ENCODE assay signal across 14 cellular contexts in the genomic region with DNA sequence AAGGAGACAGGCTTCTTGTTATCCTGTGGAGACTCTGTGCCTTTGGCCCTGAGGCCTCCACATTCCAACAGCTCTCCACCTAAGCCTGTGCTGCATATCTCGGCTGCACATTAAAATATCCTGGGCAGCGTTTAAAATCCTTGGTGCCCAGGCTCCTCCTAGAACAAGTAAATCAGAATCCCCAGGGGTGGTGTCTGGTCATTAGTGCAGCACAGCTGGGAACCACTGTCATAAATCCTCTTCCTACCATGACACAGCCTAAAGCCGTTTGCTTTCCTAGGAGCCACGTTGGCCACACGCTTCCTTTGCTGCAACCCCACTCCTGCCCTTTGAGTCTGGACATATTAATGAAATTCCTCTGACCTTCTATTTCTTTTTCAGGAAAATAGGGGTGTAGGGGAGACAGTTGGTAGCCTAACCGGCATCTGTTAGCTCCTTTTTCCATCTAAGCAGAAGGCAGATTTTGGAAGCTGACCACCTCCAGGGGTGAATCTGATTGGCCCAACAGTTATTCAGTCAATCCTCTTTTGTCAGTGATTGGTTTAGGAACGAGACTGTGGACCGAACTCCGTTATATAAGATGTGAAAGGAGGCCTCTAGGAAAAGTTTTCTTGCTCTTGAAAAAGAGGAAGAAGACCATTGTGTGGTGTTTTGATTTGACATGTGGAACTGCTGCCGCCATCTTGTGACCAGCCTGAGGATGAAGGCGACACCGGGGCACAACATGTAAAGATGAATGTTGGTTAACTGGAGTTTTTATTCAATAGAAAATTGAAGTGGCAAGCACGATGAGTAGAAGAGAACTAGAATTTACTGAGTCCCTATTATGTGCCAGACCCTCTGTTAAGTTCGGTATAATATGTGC. TPM values are rescaled to one million over a fixed set of nuclear protein-coding genes. Genes with fewer than 3 reads are reported as not detected.
DNase-seq lines count a peak whose midpoint lies in the region; ATAC-seq, FAIRE-seq and TF ChIP-seq lines count a peak whose summit lies in the region.
"Had no signal": no experiment of that assay in that cellular context is flagged by ENCODE, and none has a peak within 500 bp of the region (broad histone marks: within the 10 kb centered on the region; RNA-seq: fewer than 3 reads in every experiment).

No MANE protein-coding gene starts in this region.

- no peak overlapping the region for H3K4me3 Mint-ChIP-seq in progenitor cell of endocrine pancreas (ENCODE audit: low read depth)
- no peak overlapping the region for H3K4me3 Mint-ChIP-seq in Caco-2 (ENCODE audit: unreplicated experiment)

- H3K9me3 ChIP-seq in K562 (replicated peaks; ENCODE audit: control insufficient read depth, insufficient read depth, low read depth, low read length) (no peaks in the 10 kb centered on the region), Caco-2 (no peaks in the 10 kb centered on the region)
- H3K9me3 ChIP-seq: BLaER1 had no signal

- no peak for TF ChIP-seq CTCF in K562 (IDR thresholded peaks at IDR 0.05 in 2 of 3, conservative IDR thresholded peaks at IDR 0.05 in 1 of 3; ENCODE audit: insufficient read depth in 2 of 3, low read depth in 1 of 3, low read length in 3 of 3)
- TF ChIP-seq CTCF in progenitor cell of endocrine pancreas (IDR thresholded peaks at IDR 0.05; ENCODE audit: unreplicated experiment): no peak
- TF ChIP-seq CTCF in Caco-2 (IDR thresholded peaks at IDR 0.05; ENCODE audit: insufficient read depth in 1 of 2, low read depth in 1 of 2, low read length in 1 of 2, severe bottlenecking in 1 of 2, unreplicated experiment in 1 of 2): no peak

- H3K9ac ChIP-seq in K562 (ENCODE audit: insufficient read depth in 1 of 2, low read depth in 2 of 2, low read length in 2 of 2): no peak overlapping the region
- H3K9ac ChIP-seq: BLaER1 had no signal

- 41% methylated on average over 14 of the region's 14 CpGs for WGBS in K562 (ENCODE audit: insufficient coverage, low coverage, missing lambda C conversion rate)

- peaks cover 3% of the 10 kb centered on the region for H3K9me3 Mint-ChIP-seq in progenitor cell of endocrine pancreas (ENCODE audit: low read depth)
- H3K9me3 Mint-ChIP-seq in Caco-2 (ENCODE audit: unreplicated experiment): no peaks in the 10 kb centered on the region

- peaks cover 18% of the 10 kb centered on the region for H3K27me3 Mint-ChIP-seq in progenitor cell of endocrine pancreas
- no peaks in the 10 kb centered on the region for H3K27me3 Mint-ChIP-seq in Caco-2 (ENCODE audit: insufficient read depth, unreplicated experiment)

- peak overlapping the region; percentile 27 for H3K27ac Mint-ChIP-seq in progenitor cell of endocrine pancreas
- no peak overlapping the region for H3K27ac Mint-ChIP-seq in Caco-2 (ENCODE audit: unreplicated experiment)

- H4K20me1 ChIP-seq in K562 (replicated peaks; ENCODE audit: control insufficient read depth, insufficient read depth, low read length): no peaks in the 10 kb centered on the region
- H4K20me1 ChIP-seq: BLaER1 had no signal

- intact Hi-C loops in K562 (cut with micrococcal nuclease) (loop anchor here (5.0 kb wide), 3 partner anchors 40 to 365 kb away; a partner anchor contains a TSS), Caco-2 (cut with micrococcal nuclease; ENCODE audit: unreplicated experiment) (no loop called here)

- H3K79me2 ChIP-seq in K562 (ENCODE audit: control insufficient read depth, insufficient read depth, low read length): no peaks in the 10 kb centered on the region

- CTCF ChIA-PET in K562 (lab: Yijun Ruan, JAX; ENCODE audit: low intra/inter-chr PET ratio): interaction anchor here (0.7 kb wide), 1 partner anchor 1018 kb away, joined by 3 read pairs; no protein-coding TSS in a partner anchor
- CTCF ChIA-PET in Caco-2 (lab: Charles Lee): no interaction called here

- BruUV-seq in K562 (replicated peaks; lab: Mats Ljungman, UMichigan) (no TSS peak), Caco-2 (replicated peaks; lab: Mats Ljungman, UMichigan) (no TSS peak)

- H3K9me1 ChIP-seq in K562 (ENCODE audit: control insufficient read depth, insufficient read depth, low read length): no peaks in the 10 kb centered on the region

- ATAC-seq in K562: no peak
- ATAC-seq: PC-3 had no signal

- TF ChIP-seq POLR2A in K562 (conservative IDR thresholded peaks at IDR 0.05): no peak

- POLR2A ChIA-PET in K562 (lab: Yijun Ruan, JAX) (interaction anchor here (0.8 kb wide), 1 partner anchor 42 kb away, joined by 3 read pairs; a partner anchor contains a TSS), Caco-2 (lab: Charles Lee) (no interaction called here)

- H3K27ac ChIP-seq in K562 (ENCODE audit: extremely low read depth, low read depth, low read length): no peak overlapping the region
- H3K27ac ChIP-seq: BLaER1 had no signal

- peaks cover 2 to 4% of the 10 kb centered on the region in 2 experiments; a peak in 3 of 5 replicates for H3K27me3 ChIP-seq in K562 (ENCODE audit: control insufficient read depth in 2 of 2, insufficient read depth in 2 of 2, low read length in 2 of 2)
- H3K27me3 ChIP-seq in Caco-2 (replicated peaks; ENCODE audit: control insufficient read depth, insufficient read depth, low read length): no peaks in the 10 kb centered on the region
- H3K27me3 ChIP-seq: BLaER1 had no signal

- in situ Hi-C loops in K562 (cut with MboI): loop anchor here (10.0 to 25.0 kb wide), 3 partner anchors 963 to 1195 kb away; a partner anchor contains a TSS

- TF ChIP-seq RAD21 in K562 (CRISPR knock-in tag; conservative IDR thresholded peaks at IDR 0.05 in 1 of 2, IDR thresholded peaks at IDR 0.05 in 1 of 2): no peak

- DNase-seq in EH (ENCODE audit: low read depth): peak; percentile 38
- peak; percentile 38 for DNase-seq in MV-4-11 (lab: John Stamatoyannopoulos, UW)
- DNase-seq in K562 (ENCODE audit: extremely low read depth in 1 of 4, low spot score in 3 of 4): no peak
- no peak for DNase-seq in progenitor cell of endocrine pancreas (ENCODE audit: low spot score, unreplicated experiment)
- no peak for DNase-seq in NCI-H2107 (lab: John Stamatoyannopoulos, UW)
- no peak for DNase-seq in Caco-2
- DNase-seq in GM19238 (ENCODE audit: insufficient read length, low spot score): no peak
- DNase-seq: DMS 273 treated with DMSO at 0.1 percent for 48 hours, EL, HCEC 1CT, NCI-H1694, PC-3, SHP77 had no signal

- H3K4me2 ChIP-seq in K562 (ENCODE audit: insufficient read depth, low read length): no peak overlapping the region
- H3K4me2 ChIP-seq: BLaER1 had no signal

- FAIRE-seq in K562 (lab: Jason Lieb, UNC): peak; percentile 58

- H3K4me1 Mint-ChIP-seq in progenitor cell of endocrine pancreas (ENCODE audit: low read depth) (peaks cover 5% of the 10 kb centered on the region), Caco-2 (ENCODE audit: low read depth, unreplicated experiment) (no peaks in the 10 kb centered on the region)

- H3K36me3 ChIP-seq in K562 (ENCODE audit: control insufficient read depth, insufficient read depth, low read length) (no peaks in the 10 kb centered on the region), Caco-2 (ENCODE audit: control insufficient read depth, insufficient read depth, low read length) (no peaks in the 10 kb centered on the region)
- H3K36me3 ChIP-seq: BLaER1 had no signal

- peaks cover 2% of the 10 kb centered on the region for H3K36me3 Mint-ChIP-seq in progenitor cell of endocrine pancreas (ENCODE audit: insufficient read depth)
- no peaks in the 10 kb centered on the region for H3K36me3 Mint-ChIP-seq in Caco-2 (ENCODE audit: insufficient read depth, unreplicated experiment)

- H3K4me3 ChIP-seq in K562 (no peak overlapping the region), Caco-2 (ENCODE audit: low read depth, low read length) (no peak overlapping the region)
- H3K4me3 ChIP-seq: BLaER1 had no signal

- no peaks in the 10 kb centered on the region for H3K4me1 ChIP-seq in K562 (replicated peaks in 1 of 2; ENCODE audit: control insufficient read depth in 2 of 2, insufficient read depth in 2 of 2, low read length in 2 of 2)
- H3K4me1 ChIP-seq in Caco-2: no peaks in the 10 kb centered on the region
- H3K4me1 ChIP-seq: BLaER1 had no signal

- TF ChIP-seq EP300 in K562 (IDR thresholded peaks at IDR 0.05; ENCODE audit: low read length): no peak

- no peak overlapping the region for H2AFZ ChIP-seq in K562 (ENCODE audit: low read depth, low read length)

RNA-seq across cellular contexts. Expression of a gene that starts 41.9 kb away (rescaled TPM):
- 8.9 and 23.5 TPM in 2 replicates for total RNA-seq in K562 (2011; cell fraction: chromatin; rRNA removed; ENCODE audit: low replicate concordance)
- 30.7 and 36.9 TPM in 2 replicates for total RNA-seq in K562 (2011; cell fraction: nucleolus; rRNA removed)
- 14.8 and 18.0 TPM in 2 replicates for total RNA-seq in K562 (2011; cell fraction: nucleoplasm; rRNA removed)
- total RNA-seq in K562 (2014; rRNA removed) (23.4 and 24.4 TPM in 2 replicates), K562 (2014; rRNA removed; fragmentation: Illumina TruSeq; extraction: Trizol) (3.4 and 3.8 TPM in 2 replicates), K562 (2015; rRNA removed; fragmentation: Illumina TruSeq; extraction: Trizol) (3.6 and 4.0 TPM in 2 replicates), K562 (2021) (19.7 and 24.0 TPM in 2 replicates), progenitor cell of endocrine pancreas (93.8 and 107 TPM in 2 replicates), Caco-2 (2022) (25.7 and 28.2 TPM in 2 replicates)
- polyA plus RNA-seq in K562 (2011; rRNA removed) (4.0 and 9.1 TPM in 2 replicates), K562 (2014; fragmentation: Illumina TruSeq; extraction: Trizol) (5.9 and 7.6 TPM in 2 replicates), K562 (2014; fragmentation: Nextera tagmentation; extraction: Ambion mirVana) (under 1 TPM; 0.32 TPM), K562 (2014; rRNA removed) (16.4 and 20.1 TPM in 2 replicates)
- 8.2 and 13.9 TPM in 2 replicates for polyA plus RNA-seq in K562 (2011; cell fraction: cytosol; rRNA removed)
- 10.6 and 11.1 TPM in 2 replicates for polyA plus RNA-seq in K562 (2011; cell fraction: nucleus; rRNA removed)
- 14.2 and 22.4 TPM in 2 replicates for polyA plus RNA-seq in K562 (2012)
- 4.5 and 6.3 TPM in 2 replicates for polyA minus RNA-seq in K562 (2011; rRNA and poly(A)+ RNA removed)
- polyA minus RNA-seq in K562 (2011; cell fraction: cytosol; rRNA and poly(A)+ RNA removed): 9.5 and 12.7 TPM in 2 replicates
- 19.7 and 31.5 TPM in 2 replicates for polyA minus RNA-seq in K562 (2011; cell fraction: nucleus; rRNA and poly(A)+ RNA removed)

RNA-seq across cellular contexts. Expression of a gene that starts 42.1 kb away (rescaled TPM):
- 41.2 and 212 TPM in 2 replicates for total RNA-seq in K562 (2011; cell fraction: chromatin; rRNA removed; ENCODE audit: low replicate concordance)
- total RNA-seq in K562 (2011; cell fraction: nucleolus; rRNA removed): 19.0 and 31.5 TPM in 2 replicates
- 78.8 and 129 TPM in 2 replicates for total RNA-seq in K562 (2011; cell fraction: nucleoplasm; rRNA removed)
- total RNA-seq in K562 (2014; rRNA removed) (14.8 and 15.3 TPM in 2 replicates), K562 (2014; rRNA removed; fragmentation: Illumina TruSeq; extraction: Trizol) (34.1 and 35.0 TPM in 2 replicates), K562 (2015; rRNA removed; fragmentation: Illumina TruSeq; extraction: Trizol) (27.6 and 32.3 TPM in 2 replicates), K562 (2021) (30.1 and 34.0 TPM in 2 replicates), progenitor cell of endocrine pancreas (75.4 and 75.8 TPM in 2 replicates), Caco-2 (2022) (35.1 TPM in 2 replicates)
- polyA plus RNA-seq in K562 (2011; rRNA removed) (50.9 and 52.8 TPM in 2 replicates), K562 (2014; fragmentation: Illumina TruSeq; extraction: Trizol) (21.5 and 30.7 TPM in 2 replicates), K562 (2014; fragmentation: Nextera tagmentation; extraction: Ambion mirVana) (10 to 100 TPM; 12.9 to 16.1 TPM), K562 (2014; rRNA removed) (27.3 and 32.5 TPM in 2 replicates)
- 5.8 and 15.6 TPM in 2 replicates for polyA plus RNA-seq in K562 (2011; cell fraction: cytosol; rRNA removed)
- polyA plus RNA-seq in K562 (2011; cell fraction: nucleus; rRNA removed): 93.1 and 132 TPM in 2 replicates
- 16.3 and 19.2 TPM in 2 replicates for polyA plus RNA-seq in K562 (2012)
- 61.9 and 82.4 TPM in 2 replicates for polyA minus RNA-seq in K562 (2011; rRNA and poly(A)+ RNA removed)
- 12.4 and 14.9 TPM in 2 replicates for polyA minus RNA-seq in K562 (2011; cell fraction: cytosol; rRNA and poly(A)+ RNA removed)
- polyA minus RNA-seq in K562 (2011; cell fraction: nucleus; rRNA and poly(A)+ RNA removed): 74.5 and 153 TPM in 2 replicates

Comparison
In these comparisons a context has a peak if more than half of its experiments do, and no peak if none do; other contexts are left out.
1. DNase-seq: peak in EH (single experiment) and MV-4-11 (single experiment); none in K562 (0 of 4), progenitor cell of endocrine pancreas (single experiment), NCI-H2107 (single experiment), Caco-2 (0 of 2) and GM19238 (single experiment).